ENCODE assay signal across 1 cellular context in the genomic region with DNA sequence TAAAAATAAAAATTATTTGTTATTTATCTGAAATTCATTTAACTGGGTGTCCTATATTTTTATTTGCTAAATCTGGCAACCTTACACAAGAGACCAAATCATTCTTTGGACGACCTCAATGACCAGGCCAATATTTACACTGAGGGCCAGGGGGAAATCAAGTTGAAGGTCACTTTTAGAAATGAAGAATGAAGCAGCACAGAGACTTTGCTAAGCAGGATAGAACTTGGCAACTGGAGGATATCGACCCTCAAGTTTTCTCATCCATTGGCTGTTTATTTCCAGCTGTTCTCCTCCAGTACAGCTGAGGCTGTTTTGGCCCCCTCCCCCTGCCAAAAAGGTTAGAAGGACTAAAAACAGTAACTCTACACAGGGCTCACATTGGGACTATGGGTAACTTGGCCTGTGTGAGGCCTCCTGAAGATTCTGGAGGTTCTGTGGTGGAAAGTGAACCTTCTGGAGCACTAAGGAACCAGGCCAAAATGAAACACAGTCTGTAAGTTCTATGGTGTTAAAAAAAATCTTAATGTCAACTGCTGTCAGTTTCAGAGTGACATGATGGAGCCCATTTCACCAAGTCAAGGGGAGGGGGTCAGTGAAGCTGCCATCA.
TF ChIP-seq lines count a peak whose summit lies in the region.

No MANE protein-coding gene starts in this region.

TF ChIP-seq in liver, 16 proteins besides CTCF, POLR2A, EP300 and RAD21 (continued from another document):
- TF ChIP-seq, protein P1, sequence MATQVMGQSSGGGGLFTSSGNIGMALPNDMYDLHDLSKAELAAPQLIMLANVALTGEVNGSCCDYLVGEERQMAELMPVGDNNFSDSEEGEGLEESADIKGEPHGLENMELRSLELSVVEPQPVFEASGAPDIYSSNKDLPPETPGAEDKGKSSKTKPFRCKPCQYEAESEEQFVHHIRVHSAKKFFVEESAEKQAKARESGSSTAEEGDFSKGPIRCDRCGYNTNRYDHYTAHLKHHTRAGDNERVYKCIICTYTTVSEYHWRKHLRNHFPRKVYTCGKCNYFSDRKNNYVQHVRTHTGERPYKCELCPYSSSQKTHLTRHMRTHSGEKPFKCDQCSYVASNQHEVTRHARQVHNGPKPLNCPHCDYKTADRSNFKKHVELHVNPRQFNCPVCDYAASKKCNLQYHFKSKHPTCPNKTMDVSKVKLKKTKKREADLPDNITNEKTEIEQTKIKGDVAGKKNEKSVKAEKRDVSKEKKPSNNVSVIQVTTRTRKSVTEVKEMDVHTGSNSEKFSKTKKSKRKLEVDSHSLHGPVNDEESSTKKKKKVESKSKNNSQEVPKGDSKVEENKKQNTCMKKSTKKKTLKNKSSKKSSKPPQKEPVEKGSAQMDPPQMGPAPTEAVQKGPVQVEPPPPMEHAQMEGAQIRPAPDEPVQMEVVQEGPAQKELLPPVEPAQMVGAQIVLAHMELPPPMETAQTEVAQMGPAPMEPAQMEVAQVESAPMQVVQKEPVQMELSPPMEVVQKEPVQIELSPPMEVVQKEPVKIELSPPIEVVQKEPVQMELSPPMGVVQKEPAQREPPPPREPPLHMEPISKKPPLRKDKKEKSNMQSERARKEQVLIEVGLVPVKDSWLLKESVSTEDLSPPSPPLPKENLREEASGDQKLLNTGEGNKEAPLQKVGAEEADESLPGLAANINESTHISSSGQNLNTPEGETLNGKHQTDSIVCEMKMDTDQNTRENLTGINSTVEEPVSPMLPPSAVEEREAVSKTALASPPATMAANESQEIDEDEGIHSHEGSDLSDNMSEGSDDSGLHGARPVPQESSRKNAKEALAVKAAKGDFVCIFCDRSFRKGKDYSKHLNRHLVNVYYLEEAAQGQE (IDR thresholded peaks at IDR 0.05) = no peak
- TF ChIP-seq YY1 (IDR thresholded peaks at IDR 0.05) (no peak), FOXA1 (IDR thresholded peaks at IDR 0.05) (peak; percentile 56), FOXA2 (IDR thresholded peaks at IDR 0.05) (peak; percentile 87), EGR1 (IDR thresholded peaks at IDR 0.05; ENCODE audit: low read depth in 2 of 2) (no peak), ZBTB33 (IDR thresholded peaks at IDR 0.05) (no peak), GABPA (IDR thresholded peaks at IDR 0.05 in 1 of 2, conservative IDR thresholded peaks at IDR 0.05 in 1 of 2) (no peak)
- TF ChIP-seq, protein P2, sequence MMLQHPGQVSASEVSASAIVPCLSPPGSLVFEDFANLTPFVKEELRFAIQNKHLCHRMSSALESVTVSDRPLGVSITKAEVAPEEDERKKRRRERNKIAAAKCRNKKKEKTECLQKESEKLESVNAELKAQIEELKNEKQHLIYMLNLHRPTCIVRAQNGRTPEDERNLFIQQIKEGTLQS (IDR thresholded peaks at IDR 0.05) = no peak
